In the genomic region with DNA sequence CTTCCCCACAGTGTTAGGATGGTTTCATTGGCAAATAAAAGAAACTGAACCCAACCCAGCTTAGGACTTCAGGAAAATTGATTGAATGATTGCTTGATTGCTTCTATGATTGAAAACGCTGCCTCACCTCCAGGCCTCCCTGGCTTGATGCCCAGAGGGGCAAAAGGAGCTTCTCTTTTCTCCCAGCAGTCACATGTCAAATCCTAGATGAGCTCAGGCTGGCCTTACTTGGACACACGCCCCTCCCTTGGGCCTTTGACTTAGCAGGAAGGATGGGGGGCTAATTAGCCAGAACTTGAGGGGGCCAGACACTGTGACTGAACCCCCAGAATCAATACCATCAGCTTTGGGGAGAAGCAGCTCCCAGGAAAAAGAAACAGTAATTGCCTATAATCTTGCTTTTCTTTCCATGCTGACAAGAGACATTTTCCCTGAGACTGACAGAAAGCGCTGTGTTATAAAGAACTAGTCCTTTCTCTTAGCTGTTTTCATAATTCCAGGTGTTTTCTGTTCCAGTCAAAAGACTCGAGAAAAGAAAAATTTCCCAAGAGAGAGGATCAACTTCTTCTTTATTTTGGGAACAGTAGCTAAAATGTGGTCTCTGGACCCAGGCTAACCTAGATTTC, we compare ENCODE assay signal across 1 cellular context.
TF ChIP-seq lines count a peak whose summit lies in the region.

No MANE protein-coding gene starts in this region.

TF ChIP-seq in neural cell, 6 proteins besides CTCF, POLR2A, EP300 and RAD21:
- TF ChIP-seq, protein P1, sequence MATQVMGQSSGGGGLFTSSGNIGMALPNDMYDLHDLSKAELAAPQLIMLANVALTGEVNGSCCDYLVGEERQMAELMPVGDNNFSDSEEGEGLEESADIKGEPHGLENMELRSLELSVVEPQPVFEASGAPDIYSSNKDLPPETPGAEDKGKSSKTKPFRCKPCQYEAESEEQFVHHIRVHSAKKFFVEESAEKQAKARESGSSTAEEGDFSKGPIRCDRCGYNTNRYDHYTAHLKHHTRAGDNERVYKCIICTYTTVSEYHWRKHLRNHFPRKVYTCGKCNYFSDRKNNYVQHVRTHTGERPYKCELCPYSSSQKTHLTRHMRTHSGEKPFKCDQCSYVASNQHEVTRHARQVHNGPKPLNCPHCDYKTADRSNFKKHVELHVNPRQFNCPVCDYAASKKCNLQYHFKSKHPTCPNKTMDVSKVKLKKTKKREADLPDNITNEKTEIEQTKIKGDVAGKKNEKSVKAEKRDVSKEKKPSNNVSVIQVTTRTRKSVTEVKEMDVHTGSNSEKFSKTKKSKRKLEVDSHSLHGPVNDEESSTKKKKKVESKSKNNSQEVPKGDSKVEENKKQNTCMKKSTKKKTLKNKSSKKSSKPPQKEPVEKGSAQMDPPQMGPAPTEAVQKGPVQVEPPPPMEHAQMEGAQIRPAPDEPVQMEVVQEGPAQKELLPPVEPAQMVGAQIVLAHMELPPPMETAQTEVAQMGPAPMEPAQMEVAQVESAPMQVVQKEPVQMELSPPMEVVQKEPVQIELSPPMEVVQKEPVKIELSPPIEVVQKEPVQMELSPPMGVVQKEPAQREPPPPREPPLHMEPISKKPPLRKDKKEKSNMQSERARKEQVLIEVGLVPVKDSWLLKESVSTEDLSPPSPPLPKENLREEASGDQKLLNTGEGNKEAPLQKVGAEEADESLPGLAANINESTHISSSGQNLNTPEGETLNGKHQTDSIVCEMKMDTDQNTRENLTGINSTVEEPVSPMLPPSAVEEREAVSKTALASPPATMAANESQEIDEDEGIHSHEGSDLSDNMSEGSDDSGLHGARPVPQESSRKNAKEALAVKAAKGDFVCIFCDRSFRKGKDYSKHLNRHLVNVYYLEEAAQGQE (IDR thresholded peaks at IDR 0.05; ENCODE audit: borderline replicate concordance): peak; percentile 61
- TF ChIP-seq EZH2 (IDR thresholded peaks at IDR 0.05; ENCODE audit: borderline replicate concordance, insufficient read depth, low read length, poor library complexity, severe bottlenecking) (no peak), MXI1 (conservative IDR thresholded peaks at IDR 0.05; ENCODE audit: poor library complexity, severe bottlenecking) (no peak)
